ENCODE assay signal across 6 cellular contexts in the genomic region with DNA sequence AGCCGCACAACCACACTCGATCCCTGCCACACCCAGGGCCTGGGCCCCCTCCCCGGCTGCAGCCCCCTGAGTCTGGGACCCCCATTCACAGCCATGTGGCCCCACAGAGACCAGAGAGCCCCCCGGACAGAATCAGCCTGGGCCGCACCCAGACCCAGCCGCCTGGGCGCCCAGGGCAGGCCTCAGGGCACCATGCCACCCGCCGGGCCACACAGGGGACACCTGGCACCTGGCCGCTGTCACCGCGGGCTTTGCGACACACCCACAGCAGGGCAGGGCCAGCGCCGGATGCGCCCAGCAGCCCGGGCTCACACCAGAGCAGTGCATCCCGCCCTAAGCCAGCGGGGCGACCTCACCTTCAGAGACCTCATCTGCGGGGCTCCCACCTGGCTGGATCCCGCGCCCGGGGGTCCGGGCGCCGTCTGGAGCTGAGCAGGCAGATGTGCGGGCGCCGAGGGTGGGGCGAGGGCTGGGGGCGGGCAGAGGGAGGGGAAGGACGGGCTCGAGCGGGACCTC.
DNase-seq lines count a peak whose midpoint lies in the region; ATAC-seq and TF ChIP-seq lines count a peak whose summit lies in the region.

No MANE protein-coding gene starts in this region.

- peaks cover 4% of the 10 kb centered on the region for H3K36me3 Mint-ChIP-seq in activated naive CD4-positive, alpha-beta T cell treated with anti-CD3 and anti-CD28 coated beads, Interleukin-2, amount 10 ng/mL, durations not matched to agents 7 days and 5 days

- H3K27me3 ChIP-seq in muscle layer of duodenum (ENCODE audit: low read depth, low read length) = no peaks in the 10 kb centered on the region

- H3K4me3 ChIP-seq in HFF-Myc (replicated peaks; ENCODE audit: low read depth, low read length) (peak overlapping the region; percentile 37), muscle layer of duodenum (ENCODE audit: low read depth in 1 of 2, low read length in 2 of 2) (peak overlapping the region; percentile 11 to 65)

- no peaks in the 10 kb centered on the region for H3K9me3 ChIP-seq in muscle layer of duodenum (ENCODE audit: control insufficient read depth in 1 of 2, low read length in 2 of 2)

- H3K36me3 ChIP-seq in muscle layer of duodenum (ENCODE audit: control insufficient read depth in 1 of 2, insufficient read depth in 2 of 2, low read length in 2 of 2) = peaks cover 0 to 7% of the 10 kb centered on the region in 2 donors

- peaks cover 0 to 25% of the 10 kb centered on the region in 2 donors for H3K4me1 ChIP-seq in muscle layer of duodenum (ENCODE audit: control insufficient read depth in 1 of 2, insufficient read depth in 2 of 2, low read length in 2 of 2)

- no peak for TF ChIP-seq CTCF in HFF-Myc (IDR thresholded peaks at IDR 0.05; ENCODE audit: low read depth, low read length, missing control alignments)

- CTCF ChIA-PET in activated naive CD4-positive, alpha-beta T cell treated with anti-CD3 and anti-CD28 coated beads, Interleukin-2, amount 10 ng/mL, durations not matched to agents 7 days and 5 days (lab: Charles Lee) = no interaction called here

- peaks cover 17% of the 10 kb centered on the region for H3K4me1 Mint-ChIP-seq in activated naive CD4-positive, alpha-beta T cell treated with anti-CD3 and anti-CD28 coated beads, Interleukin-2, amount 10 ng/mL, durations not matched to agents 7 days and 5 days

- peaks cover 14% of the 10 kb centered on the region for H3K27me3 Mint-ChIP-seq in activated naive CD4-positive, alpha-beta T cell treated with anti-CD3 and anti-CD28 coated beads, Interleukin-2, amount 10 ng/mL, durations not matched to agents 7 days and 5 days

- peak overlapping the region; percentile 52 for H3K4me3 Mint-ChIP-seq in activated naive CD4-positive, alpha-beta T cell treated with anti-CD3 and anti-CD28 coated beads, Interleukin-2, amount 10 ng/mL, durations not matched to agents 7 days and 5 days

- H3K27ac Mint-ChIP-seq in activated naive CD4-positive, alpha-beta T cell treated with anti-CD3 and anti-CD28 coated beads, Interleukin-2, amount 10 ng/mL, durations not matched to agents 7 days and 5 days = no peak overlapping the region

- no peaks in the 10 kb centered on the region for H3K9me3 Mint-ChIP-seq in activated naive CD4-positive, alpha-beta T cell treated with anti-CD3 and anti-CD28 coated beads, Interleukin-2, amount 10 ng/mL, durations not matched to agents 7 days and 5 days

- no peak for ATAC-seq in HG03108 (IDR thresholded peaks at IDR 0.05; ENCODE audit: unreplicated experiment)
- ATAC-seq in GM18502 (IDR thresholded peaks at IDR 0.05; ENCODE audit: poor library complexity, unreplicated experiment) = no peak
- no peak for ATAC-seq in HG03565 (IDR thresholded peaks at IDR 0.05; ENCODE audit: unreplicated experiment)

- no peak overlapping the region for H3K27ac ChIP-seq in muscle layer of duodenum (ENCODE audit: low read length)

- no peak for DNase-seq in HFF-Myc (ENCODE audit: extremely low read depth, low read depth)
- DNase-seq in activated naive CD4-positive, alpha-beta T cell treated with anti-CD3 and anti-CD28 coated beads, Interleukin-2, amount 10 ng/mL, durations not matched to agents 7 days and 5 days = peak; percentile 67
